ENCODE assay signal across 9 cellular contexts in genomic region chr9:98365227-98365669, GRCh38.
DNase-seq lines count a peak whose midpoint lies in the region; ATAC-seq and TF ChIP-seq lines count a peak whose summit lies in the region.
"Had no signal": no experiment of that assay in that cellular context is flagged by ENCODE, and none has a peak within 500 bp of the region (broad histone marks: within the 10 kb centered on the region; RNA-seq: fewer than 3 reads in every experiment).

No MANE protein-coding gene starts in this region.

- ATAC-seq in GM19395 (IDR thresholded peaks at IDR 0.05; ENCODE audit: unreplicated experiment) (no peak), T-helper 17 cell (no peak), HG02798 (IDR thresholded peaks at IDR 0.05; ENCODE audit: poor library complexity, unreplicated experiment) (no peak)

- 100% methylated on average over 1 of the region's 1 CpG for WGBS in endodermal cell (ENCODE audit: insufficient coverage in 1 of 2, insufficient read length in 1 of 2), 2 experiments

- H3K9me3 Mint-ChIP-seq in activated T-cell treated with anti-CD3 and anti-CD28 coated beads, Interleukin-2, amount 50 U/mL, for 24 hours: peaks cover 19% of the 10 kb centered on the region
- peaks cover 24% of the 10 kb centered on the region for H3K9me3 Mint-ChIP-seq in endodermal cell

- TF ChIP-seq CTCF in endodermal cell (conservative IDR thresholded peaks at IDR 0.05): peak; percentile 78

- no peaks in the 10 kb centered on the region for H3K4me1 ChIP-seq in endodermal cell (ENCODE audit: control insufficient read depth, insufficient read depth, low read length)

- H3K36me3 ChIP-seq in endodermal cell (ENCODE audit: control insufficient read depth, insufficient read depth, low read length): no peaks in the 10 kb centered on the region

- H3K36me3 Mint-ChIP-seq in activated T-cell treated with anti-CD3 and anti-CD28 coated beads, Interleukin-2, amount 50 U/mL, for 24 hours (ENCODE audit: low read depth): peaks cover 3% of the 10 kb centered on the region
- H3K36me3 Mint-ChIP-seq in endodermal cell (ENCODE audit: low read depth) (peaks cover 4% of the 10 kb centered on the region), T-helper 17 cell (ENCODE audit: low read depth) (no peaks in the 10 kb centered on the region)

- H3K4me3 Mint-ChIP-seq in activated T-cell treated with anti-CD3 and anti-CD28 coated beads, Interleukin-2, amount 50 U/mL, for 24 hours: no peak overlapping the region
- no peak overlapping the region for H3K4me3 Mint-ChIP-seq in endodermal cell
- no peak overlapping the region for H3K4me3 Mint-ChIP-seq in T-helper 17 cell

- H3K27me3 Mint-ChIP-seq in activated T-cell treated with anti-CD3 and anti-CD28 coated beads, Interleukin-2, amount 50 U/mL, for 24 hours: peaks cover 16% of the 10 kb centered on the region
- H3K27me3 Mint-ChIP-seq in endodermal cell (ENCODE audit: insufficient read depth) (no peaks in the 10 kb centered on the region), T-helper 17 cell (peaks cover 32% of the 10 kb centered on the region)

- no peaks in the 10 kb centered on the region for H3K27me3 ChIP-seq in endodermal cell (ENCODE audit: control insufficient read depth, insufficient read depth, low read length, poor library complexity, severe bottlenecking)

- H3K27ac ChIP-seq in endodermal cell (ENCODE audit: low read depth, low read length): no peak overlapping the region

- H3K4me3 ChIP-seq in endodermal cell (ENCODE audit: low read length): peak overlapping the region; percentile 69

- H3K9ac ChIP-seq in endodermal cell (ENCODE audit: extremely low read depth, low read length, poor library complexity, severe bottlenecking): no peak overlapping the region

- peak; percentile 12 for DNase-seq in activated T-cell treated with anti-CD3 and anti-CD28 coated beads for 48 hours (ENCODE audit: low read depth)
- no peak for DNase-seq in activated T-cell treated with anti-CD3 and anti-CD28 coated beads, Interleukin-2, amount 50 U/mL, for 24 hours
- peak; percentile 35 for DNase-seq in M059J (ENCODE audit: low read depth)
- peak; percentile 77 for DNase-seq in endodermal cell
- DNase-seq in pulmonary artery endothelial cell (ENCODE audit: low read depth, low spot score): peak; percentile 83
- no peak for DNase-seq in T-helper 17 cell
- DNase-seq: DMS79 treated with DMSO at 0.1 percent for 48 hours had no signal

- peaks cover 25% of the 10 kb centered on the region for H3K9me3 ChIP-seq in endodermal cell (ENCODE audit: control insufficient read depth, low read length)
- peaks cover 6% of the 10 kb centered on the region for H3K9me3 ChIP-seq in T-helper 17 cell (ENCODE audit: control insufficient read depth, low read length, poor library complexity, severe bottlenecking)

- no peak overlapping the region for H3K27ac Mint-ChIP-seq in activated T-cell treated with anti-CD3 and anti-CD28 coated beads, Interleukin-2, amount 50 U/mL, for 24 hours
- H3K27ac Mint-ChIP-seq in endodermal cell (no peak overlapping the region), T-helper 17 cell (no peak overlapping the region)

- H3K4me1 Mint-ChIP-seq in activated T-cell treated with anti-CD3 and anti-CD28 coated beads, Interleukin-2, amount 50 U/mL, for 24 hours (ENCODE audit: low read depth): no peaks in the 10 kb centered on the region
- peaks cover 17% of the 10 kb centered on the region for H3K4me1 Mint-ChIP-seq in endodermal cell
- no peaks in the 10 kb centered on the region for H3K4me1 Mint-ChIP-seq in T-helper 17 cell

Comparison
In these comparisons a context has a peak if more than half of its experiments do, and no peak if none do; other contexts are left out.
1. DNase-seq: peak in activated T-cell treated with anti-CD3 and anti-CD28 coated beads for 48 hours (single experiment), M059J (single experiment), endodermal cell (single experiment) and pulmonary artery endothelial cell (single experiment); none in activated T-cell treated with anti-CD3 and anti-CD28 coated beads, Interleukin-2, amount 50 U/mL, for 24 hours (single experiment) and T-helper 17 cell (0 of 3).